ENCODE assay signal across 18 cellular contexts in genomic region chr5:12794476-12795332, GRCh38.
"Had no signal": no experiment of that assay in that cellular context is flagged by ENCODE, and none has a peak within 500 bp of the region (broad histone marks: within the 10 kb centered on the region; RNA-seq: fewer than 3 reads in every experiment).

No MANE protein-coding gene starts in this region.

- H3K4me3 ChIP-seq: ascending aorta, dorsolateral prefrontal cortex, gastroesophageal sphincter, heart right ventricle, left lung, sigmoid colon, stomach had no signal

- H3K36me3 ChIP-seq: ascending aorta, gastroesophageal sphincter, heart right ventricle, left lung, sigmoid colon, stomach had no signal

- ATAC-seq: activated CD8-positive, alpha-beta T cell treated with anti-CD3 and anti-CD28 coated beads, Interleukin-2, amount 10 ng/mL, durations not matched to agents 7 days and 5 days; activated naive CD8-positive, alpha-beta T cell treated with anti-CD3 and anti-CD28 coated beads, Interleukin-2, amount 50 U/mL, for 24 hours; gastroesophageal sphincter; left lung had no signal

- H3K4me1 ChIP-seq: ascending aorta, gastroesophageal sphincter, heart right ventricle, left lung, sigmoid colon, stomach had no signal

- FAIRE-seq: bronchial epithelial cell, urothelium cell line had no signal

- H3K27me3 ChIP-seq: ascending aorta, dorsolateral prefrontal cortex, gastroesophageal sphincter, heart right ventricle, left lung, sigmoid colon, stomach had no signal

- DNase-seq: activated CD4-positive, alpha-beta T cell treated with anti-CD3 and anti-CD28 coated beads, Interleukin-2, amount 10 ng/mL, durations not matched to agents 24 days and 14 days; activated CD8-positive, alpha-beta memory T cell treated with anti-CD3 and anti-CD28 coated beads, Interleukin-2, amount 50 U/mL, for 4 hours; activated CD8-positive, alpha-beta T cell treated with anti-CD3 and anti-CD28 coated beads, Interleukin-2, amount 10 ng/mL, durations not matched to agents 7 days and 5 days; activated naive CD4-positive, alpha-beta T cell treated with Interleukin-2 at 50 U/mL for 16 hours; activated naive CD8-positive, alpha-beta T cell treated with anti-CD3 and anti-CD28 coated beads, Interleukin-2, amount 50 U/mL, for 24 hours; activated T-cell treated with anti-CD3 and anti-CD28 coated beads, Interleukin-2, amount 50 U/mL, for 48 hours; dorsolateral prefrontal cortex; heart right ventricle; nephron progenitor cell; sigmoid colon; stimulated activated CD4-positive, alpha-beta T cell treated with anti-CD3 and anti-CD28 coated beads, Interleukin-1b, Interleukin-23, amount 100 ng/mL, for 48 hours; stomach; T-helper 2 cell had no signal

- H3K9me3 ChIP-seq: ascending aorta had no signal

- H3K27ac ChIP-seq: ascending aorta, dorsolateral prefrontal cortex, gastroesophageal sphincter, heart right ventricle, left lung, sigmoid colon, stomach had no signal
